Comparison of ENCODE assay signal across 8 cellular contexts in genomic region chr10:97081621-97082235, GRCh38.
DNase-seq lines count a peak whose midpoint lies in the region; ATAC-seq, FAIRE-seq and TF ChIP-seq lines count a peak whose summit lies in the region.

No MANE protein-coding gene starts in this region.

- no peaks in the 10 kb centered on the region for H3K9me3 Mint-ChIP-seq in osteocyte (ENCODE audit: unreplicated experiment)

- TF ChIP-seq CTCF in esophagus squamous epithelium (IDR thresholded peaks at IDR 0.05) (peak; percentile 15 to 59 (median 38)), osteocyte (IDR thresholded peaks at IDR 0.05) (peak; percentile 81)

- H3K27ac ChIP-seq in esophagus squamous epithelium, result no peak overlapping the region

- H3K9me3 ChIP-seq in esophagus squamous epithelium, result no peaks in the 10 kb centered on the region

- no peak for FAIRE-seq in GM12892 (lab: Jason Lieb, UNC)

- H3K27me3 Mint-ChIP-seq in osteocyte (ENCODE audit: unreplicated experiment), result peaks cover 36% of the 10 kb centered on the region

- no peak overlapping the region for H3K4me3 ChIP-seq in esophagus squamous epithelium

- H3K36me3 Mint-ChIP-seq in osteocyte (ENCODE audit: unreplicated experiment), result no peaks in the 10 kb centered on the region

- no peak overlapping the region for H3K27ac Mint-ChIP-seq in osteocyte (ENCODE audit: unreplicated experiment)

- ATAC-seq in HG03039 (IDR thresholded peaks at IDR 0.05; ENCODE audit: unreplicated experiment), result no peak

- no peaks in the 10 kb centered on the region for H3K4me1 Mint-ChIP-seq in osteocyte (ENCODE audit: unreplicated experiment)

- intact Hi-C loops in esophagus squamous epithelium (cut with DNase I), result no loop called here

- H3K36me3 ChIP-seq in esophagus squamous epithelium, result no peaks in the 10 kb centered on the region

- H3K4me1 ChIP-seq in esophagus squamous epithelium, result no peaks in the 10 kb centered on the region

- 9 to 24% methylated on average over 4 of the region's 6 CpGs for WGBS in esophagus squamous epithelium, 2 donors

- peaks cover 0 to 85% (median 0%) of the 10 kb centered on the region in 4 donors for H3K27me3 ChIP-seq in esophagus squamous epithelium

- DNase-seq in GM12892 (ENCODE audit: insufficient read length), result peak; percentile 57
- peak; percentile 27 for DNase-seq in NOMO-1 treated with DMSO at 0.1 percent for 48 hours (lab: John Stamatoyannopoulos, UW; ENCODE audit: unreplicated experiment)
- peak; percentile 91 for DNase-seq in activated CD8-positive, alpha-beta memory T cell treated with anti-CD3 and anti-CD28 coated beads, Interleukin-2, amount 50 U/mL, for 48 hours
- DNase-seq in esophagus squamous epithelium (lab: John Stamatoyannopoulos, UW), result no peak
- no peak for DNase-seq in osteocyte (ENCODE audit: extremely low spot score, unreplicated experiment)
- no peak for DNase-seq in NCI-H2227 (lab: John Stamatoyannopoulos, UW; ENCODE audit: unreplicated experiment)
- DNase-seq in NCI-H1092 (lab: John Stamatoyannopoulos, UW), result no peak

- H3K4me3 Mint-ChIP-seq in osteocyte (ENCODE audit: unreplicated experiment), result no peak overlapping the region

- TF ChIP-seq POLR2A in GM12892 (IDR thresholded peaks at IDR 0.05; ENCODE audit: low read depth, low read length), result no peak
- TF ChIP-seq POLR2A in esophagus squamous epithelium (IDR thresholded peaks at IDR 0.05), result no peak

Comparison
In these comparisons a context has a peak if more than half of its experiments do, and no peak if none do; other contexts are left out.
1. DNase-seq: peak in GM12892 (single experiment), NOMO-1 treated with DMSO at 0.1 percent for 48 hours (single experiment) and activated CD8-positive, alpha-beta memory T cell treated with anti-CD3 and anti-CD28 coated beads, Interleukin-2, amount 50 U/mL, for 48 hours (single experiment); none in esophagus squamous epithelium (single experiment), osteocyte (single experiment), NCI-H2227 (single experiment) and NCI-H1092 (single experiment).